Comparison of ENCODE assay signal across 2 cellular contexts in genomic region chr1:10021992-10022391, GRCh38. TPM values are rescaled to one million over a fixed set of nuclear protein-coding genes. Genes with fewer than 3 reads are reported as not detected.
"Had no signal": no experiment of that assay in that cellular context is flagged by ENCODE, and none has a peak within 500 bp of the region (broad histone marks: within the 10 kb centered on the region; RNA-seq: fewer than 3 reads in every experiment).

No MANE protein-coding gene starts in this region.

RNA-seq across cellular contexts. Expression of gene RBP7, which starts 25.0 kb away (rescaled TPM):
- total RNA-seq: HT-29, IMR-90 had no signal
